ENCODE assay signal across 24 cellular contexts in the genomic region with DNA sequence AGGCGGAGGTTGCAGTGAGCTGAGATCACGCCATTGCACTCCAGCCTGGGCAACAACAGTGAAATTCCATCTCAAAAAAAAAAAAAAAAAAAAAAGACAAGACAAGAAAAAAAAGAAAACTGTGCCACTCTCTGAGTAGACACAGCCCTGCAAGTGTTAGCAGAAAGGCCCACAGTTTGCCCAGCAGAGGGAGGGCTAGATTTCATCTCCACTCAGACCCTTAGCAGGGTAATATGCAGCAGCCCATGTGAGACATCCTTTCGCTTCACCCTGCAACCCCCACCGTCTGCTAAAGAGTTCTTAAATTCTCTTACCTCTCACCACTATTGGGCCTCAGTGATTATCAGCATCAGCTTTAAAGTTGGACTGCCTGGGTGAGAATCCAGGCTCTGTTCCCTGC. TPM values are rescaled to one million over a fixed set of nuclear protein-coding genes. Genes with fewer than 3 reads are reported as not detected.
DNase-seq lines count a peak whose midpoint lies in the region; ATAC-seq, FAIRE-seq and TF ChIP-seq lines count a peak whose summit lies in the region.
"Had no signal": no experiment of that assay in that cellular context is flagged by ENCODE, and none has a peak within 500 bp of the region (broad histone marks: within the 10 kb centered on the region; RNA-seq: fewer than 3 reads in every experiment).

No MANE protein-coding gene starts in this region.

- TF ChIP-seq CTCF in right atrium auricular region (IDR thresholded peaks at IDR 0.05) (peak in 1 of 2 donors; percentile 32), WTC11 (IDR thresholded peaks at IDR 0.05) (no peak)

- FAIRE-seq in H54 (lab: Jason Lieb, UNC), result no peak
- FAIRE-seq: GM12892 had no signal

- H3K4me1 Mint-ChIP-seq in WTC11, result peaks cover 8% of the 10 kb centered on the region
- H3K4me1 Mint-ChIP-seq: activated B cell treated with CpG ODN at 0.5 μM for 24 hours; activated CD4-positive, alpha-beta memory T cell treated with anti-CD3 and anti-CD28 coated beads, Interleukin-2, amount 10 ng/mL, durations not matched to agents 7 days and 5 days; B cell; IgD-negative memory B cell had no signal

- TF ChIP-seq POLR2A in H54 (IDR thresholded peaks at IDR 0.05; ENCODE audit: low read depth, low read length), result no peak

- H3K4me1 ChIP-seq in right atrium auricular region, result peaks cover 0 to under 1% of the 10 kb centered on the region in 2 donors
- H3K4me1 ChIP-seq: gastroesophageal sphincter, transverse colon had no signal

- H3K27ac ChIP-seq in right atrium auricular region, result no peak overlapping the region
- H3K27ac ChIP-seq: brain microvascular endothelial cell, gastroesophageal sphincter, transverse colon had no signal

- no peaks in the 10 kb centered on the region for H3K27me3 ChIP-seq in right atrium auricular region
- H3K27me3 ChIP-seq: brain microvascular endothelial cell, gastroesophageal sphincter had no signal

- no peak overlapping the region for H3K27ac Mint-ChIP-seq in WTC11
- H3K27ac Mint-ChIP-seq: activated B cell treated with CpG ODN at 0.5 μM for 24 hours; activated CD4-positive, alpha-beta memory T cell treated with anti-CD3 and anti-CD28 coated beads, Interleukin-2, amount 10 ng/mL, durations not matched to agents 7 days and 5 days; B cell; effector memory CD8-positive, alpha-beta T cell; IgD-negative memory B cell had no signal

- peaks cover 4% of the 10 kb centered on the region; the same call in 1 of the 2 replicates for H3K9me3 Mint-ChIP-seq in WTC11
- H3K9me3 Mint-ChIP-seq: activated B cell treated with CpG ODN at 0.5 μM for 24 hours; activated CD4-positive, alpha-beta memory T cell treated with anti-CD3 and anti-CD28 coated beads, Interleukin-2, amount 10 ng/mL, durations not matched to agents 7 days and 5 days; effector memory CD8-positive, alpha-beta T cell had no signal

- H3K36me3 Mint-ChIP-seq in WTC11, result no peaks in the 10 kb centered on the region
- H3K36me3 Mint-ChIP-seq: IgD-negative memory B cell had no signal

- H3K9me3 ChIP-seq in right atrium auricular region, result no peaks in the 10 kb centered on the region
- H3K9me3 ChIP-seq: gastroesophageal sphincter, transverse colon had no signal

- POLR2A ChIA-PET in WTC11 (lab: Charles Lee), result no interaction called here

- no peak overlapping the region for H3K4me3 Mint-ChIP-seq in WTC11
- H3K4me3 Mint-ChIP-seq: activated B cell treated with CpG ODN at 0.5 μM for 24 hours; activated CD4-positive, alpha-beta memory T cell treated with anti-CD3 and anti-CD28 coated beads, Interleukin-2, amount 10 ng/mL, durations not matched to agents 7 days and 5 days; B cell; effector memory CD8-positive, alpha-beta T cell; IgD-negative memory B cell had no signal

- H3K27me3 Mint-ChIP-seq in WTC11 (ENCODE audit: low read depth), result no peaks in the 10 kb centered on the region

- DNase-seq in Right ventricle myocardium inferior (ENCODE audit: missing footprints) (no peak), right atrium auricular region (ENCODE audit: low spot score) (no peak), WTC11 (ENCODE audit: low spot score) (peak; percentile 24), iPS-NIHi7 (ENCODE audit: extremely low spot score) (peak; percentile 39), superior temporal gyrus (ENCODE audit: extremely low spot score) (peak; percentile 65), SW 1271 (lab: John Stamatoyannopoulos, UW) (no peak), H54 (ENCODE audit: insufficient read length, low spot score) (no peak)
- DNase-seq in activated CD4-positive, alpha-beta T cell treated with anti-CD3 and anti-CD28 coated beads for 4 hours, result no peak
- DNase-seq: activated B cell treated with CpG ODN at 0.5 μM for 24 hours; activated CD4-positive, alpha-beta memory T cell treated with anti-CD3 and anti-CD28 coated beads, Interleukin-2, amount 10 ng/mL, durations not matched to agents 7 days and 5 days; activated gamma-delta T cell treated with Interleukin-2 at 50 U/mL for 16 hours; brain microvascular endothelial cell; effector memory CD8-positive, alpha-beta T cell; NCI-H1436; NCI-H2171; RPMI8226; stimulated activated CD4-positive, alpha-beta T cell treated with anti-CD3 and anti-CD28 coated beads, Interleukin-4, amount 100 ng/mL, for 24 hours; stimulated activated naive CD8-positive, alpha-beta T cell treated with anti-CD3 and anti-CD28 coated beads, Interleukin-15, Interleukin-2, amounts not matched to agents 100 U/mL and 50 U/mL, for 24 hours; transverse colon had no signal

- no peaks in the 10 kb centered on the region for H3K36me3 ChIP-seq in right atrium auricular region
- H3K36me3 ChIP-seq: brain microvascular endothelial cell, gastroesophageal sphincter, transverse colon had no signal

- ATAC-seq in Right ventricle myocardium inferior, result peak; percentile 59
- ATAC-seq in WTC11, result peak; percentile 97
- ATAC-seq: effector memory CD8-positive, alpha-beta T cell; gastroesophageal sphincter; stimulated activated naive CD8-positive, alpha-beta T cell treated with anti-CD3 and anti-CD28 coated beads, Interleukin-15, Interleukin-2, amounts not matched to agents 100 U/mL and 50 U/mL, for 24 hours had no signal

- CTCF ChIA-PET in WTC11 (lab: Charles Lee), result interaction anchor here (0.7 kb wide), 3 partner anchors 115 to 1338 kb away, joined by 3 to 4 read pairs (median 4); no protein-coding TSS in a partner anchor

- no peak overlapping the region for H3K4me3 ChIP-seq in right atrium auricular region
- H3K4me3 ChIP-seq: gastroesophageal sphincter, transverse colon had no signal

- intact Hi-C loops in Right ventricle myocardium inferior (cut with DNase I), result no loop called here

TF ChIP-seq in WTC11, 78 proteins besides CTCF, POLR2A, EP300 and RAD21:
- TF ChIP-seq ZNF121 (CRISPR knock-in tag; IDR thresholded peaks at IDR 0.05) (no peak), CREM (CRISPR knock-in tag; IDR thresholded peaks at IDR 0.05) (no peak)

RNA-seq across cellular contexts. Expression of gene CTNNA3, which starts 38.2 kb away (rescaled TPM):
- 120 TPM for total RNA-seq in Right ventricle myocardium inferior
- total RNA-seq in right atrium auricular region, result 10 to 100 TPM; 20.3 to 23.8 TPM
- 3.4 to 6.1 TPM (median 4.0 TPM) in 3 replicates for total RNA-seq in WTC11 (2021)
- total RNA-seq: A172, activated B cell treated with CpG ODN at 0.5 μM for 24 hours, B cell had no signal

Comparison
In these comparisons a context has a peak if more than half of its experiments do, and no peak if none do; other contexts are left out.
1. DNase-seq: peak in WTC11 (single experiment), iPS-NIHi7 (single experiment) and superior temporal gyrus (single experiment); none in Right ventricle myocardium inferior (single experiment), right atrium auricular region (single experiment), SW 1271 (0 of 2), H54 (single experiment) and activated CD4-positive, alpha-beta T cell treated with anti-CD3 and anti-CD28 coated beads for 4 hours (0 of 2).